In genomic region chr17:50693041-50693682, GRCh38 we compare ENCODE assay signal across 1 cellular context.
TF ChIP-seq lines count a peak whose summit lies in the region.

No MANE protein-coding gene starts in this region.

TF ChIP-seq in HepG2, 621 proteins besides CTCF, POLR2A, EP300 and RAD21 (continued from another document and continues in another):
- TF ChIP-seq ZBED4 (CRISPR knock-in tag; IDR thresholded peaks at IDR 0.05; ENCODE audit: borderline replicate concordance) (no peak; the same call in 1 of the 2 replicates), ZGPAT (CRISPR knock-in tag; IDR thresholded peaks at IDR 0.05) (peak; percentile 74), ZNF205 (CRISPR knock-in tag; IDR thresholded peaks at IDR 0.05) (no peak), ATF7-NPFF (CRISPR knock-in tag; IDR thresholded peaks at IDR 0.05; ENCODE audit: low read depth) (no peak), THYN1 (CRISPR knock-in tag; IDR thresholded peaks at IDR 0.05; ENCODE audit: borderline replicate concordance, low read depth) (no peak), ATF5 (CRISPR knock-in tag; IDR thresholded peaks at IDR 0.05; ENCODE audit: low read depth) (no peak), MAFK (conservative IDR thresholded peaks at IDR 0.05 in 1 of 2, IDR thresholded peaks at IDR 0.05 in 1 of 2; ENCODE audit: low read length in 2 of 2) (peak in 1 of 2 experiments; percentile 13; a peak in 1 of 4 replicates), ZNF138 (CRISPR knock-in tag; IDR thresholded peaks at IDR 0.05; ENCODE audit: low read depth) (no peak), FOSL1 (CRISPR knock-in tag; IDR thresholded peaks at IDR 0.05; ENCODE audit: borderline replicate concordance) (no peak; the same call in 1 of the 2 replicates), ZNF12 (CRISPR knock-in tag; IDR thresholded peaks at IDR 0.05) (0 out of 2 replicates have a peak, but pooled peaks have one; percentile 12), KDM5A (IDR thresholded peaks at IDR 0.05; ENCODE audit: borderline replicate concordance, low read length) (peak; percentile 30; the same call in 1 of the 2 replicates), MXD1 (CRISPR knock-in tag; IDR thresholded peaks at IDR 0.05) (no peak; the same call in 1 of the 2 replicates), PITX1 (CRISPR knock-in tag; IDR thresholded peaks at IDR 0.05) (no peak), ZNF468 (CRISPR knock-in tag; IDR thresholded peaks at IDR 0.05) (no peak), ZNF232 (CRISPR knock-in tag; IDR thresholded peaks at IDR 0.05; ENCODE audit: borderline replicate concordance) (no peak; the same call in 1 of the 2 replicates), ZNF773 (CRISPR knock-in tag; IDR thresholded peaks at IDR 0.05; ENCODE audit: borderline replicate concordance) (no peak), ZNF431 (CRISPR knock-in tag; IDR thresholded peaks at IDR 0.05; ENCODE audit: borderline replicate concordance, low read depth) (no peak), TCF12 (IDR thresholded peaks at IDR 0.05) (no peak), TCF12 (CRISPR knock-in tag; IDR thresholded peaks at IDR 0.05) (no peak), ZSCAN5A (CRISPR knock-in tag; IDR thresholded peaks at IDR 0.05; ENCODE audit: borderline replicate concordance) (no peak), PRDM10 (CRISPR knock-in tag; IDR thresholded peaks at IDR 0.05; ENCODE audit: low read depth) (0 out of 2 replicates have a peak, but pooled peaks have one; percentile 6), THRA (CRISPR knock-in tag; IDR thresholded peaks at IDR 0.05; ENCODE audit: borderline replicate concordance) (peak; percentile 39; the same call in 1 of the 2 replicates), ZNF800 (CRISPR knock-in tag; IDR thresholded peaks at IDR 0.05) (no peak), GMEB1 (CRISPR knock-in tag; IDR thresholded peaks at IDR 0.05; ENCODE audit: borderline replicate concordance) (no peak), GRHL1 (CRISPR knock-in tag; conservative IDR thresholded peaks at IDR 0.05) (no peak), ARHGAP35 (CRISPR knock-in tag; IDR thresholded peaks at IDR 0.05; ENCODE audit: borderline replicate concordance) (no peak), ZSCAN9 (CRISPR knock-in tag; IDR thresholded peaks at IDR 0.05; ENCODE audit: borderline replicate concordance) (0 out of 2 replicates have a peak, but pooled peaks have one; percentile 59), ZNF776 (CRISPR knock-in tag; IDR thresholded peaks at IDR 0.05) (no peak), TBP (CRISPR knock-in tag; IDR thresholded peaks at IDR 0.05) (no peak), ZBTB25 (CRISPR knock-in tag; IDR thresholded peaks at IDR 0.05) (0 out of 2 replicates have a peak, but pooled peaks have one; percentile 26), RNF219 (CRISPR knock-in tag; IDR thresholded peaks at IDR 0.05) (no peak)
